8 cellular contexts compared by ENCODE assay signal in genomic region chr2:121736462-121737336, GRCh38. TPM values are rescaled to one million over a fixed set of nuclear protein-coding genes. Genes with fewer than 3 reads are reported as not detected.
A peak's percentile ranks its signal among the peaks of the same experiment; 100 is the strongest.
DNase-seq lines count a peak whose midpoint lies in the region; ATAC-seq and TF ChIP-seq lines count a peak whose summit lies in the region.

Gene NIFK, minus strand, starts transcription at chr2:121736875. Its CDS starts 25 bp downstream, at chr2:121736850.

- H4K20me1 ChIP-seq in BLaER1 treated with 17β-estradiol and CSF1 and Interleukin-3, amounts not matched to agents 10 nM and 100 nM: peaks cover 6 to 48% (median 44%) of the 10 kb centered on the region in 11 experiments; a peak in 20 of 22 replicates

- ATAC-seq in GM19351 (IDR thresholded peaks at IDR 0.05; ENCODE audit: unreplicated experiment): peak; percentile 92
- peak; percentile 92 for ATAC-seq in HG03520 (IDR thresholded peaks at IDR 0.05; ENCODE audit: unreplicated experiment)

- H3K9me3 ChIP-seq in BLaER1 treated with 17β-estradiol and CSF1 and Interleukin-3, amounts not matched to agents 10 nM and 100 nM (replicated peaks in 1 of 11): no peaks in the 10 kb centered on the region
- no peaks in the 10 kb centered on the region for H3K9me3 ChIP-seq in colonic mucosa

- no peaks in the 10 kb centered on the region; a peak in 1 of 22 replicates for H3K27me3 ChIP-seq in BLaER1 treated with 17β-estradiol and CSF1 and Interleukin-3, amounts not matched to agents 10 nM and 100 nM
- no peaks in the 10 kb centered on the region for H3K27me3 ChIP-seq in colonic mucosa
- H3K27me3 ChIP-seq in layer of hippocampus (ENCODE audit: control insufficient read depth, insufficient read depth, low read length): no peaks in the 10 kb centered on the region

- peak within 1 kb of the TSS; percentile 80 to 96 (median 91) for H3K27ac ChIP-seq in BLaER1 treated with 17β-estradiol and CSF1 and Interleukin-3, amounts not matched to agents 10 nM and 100 nM
- peak within 1 kb of the TSS; percentile 70 for H3K27ac ChIP-seq in colonic mucosa
- H3K27ac ChIP-seq in layer of hippocampus (ENCODE audit: low read depth, low read length): peak within 1 kb of the TSS; percentile 73

- no peaks in the 10 kb centered on the region for H3K9me3 Mint-ChIP-seq in activated CD4-positive, alpha-beta T cell treated with anti-CD3 and anti-CD28 coated beads, Interleukin-2, amount 10 ng/mL, durations not matched to agents 24 days and 14 days

- H3K9ac ChIP-seq in BLaER1 treated with 17β-estradiol and CSF1 and Interleukin-3, amounts not matched to agents 10 nM and 100 nM: peak within 1 kb of the TSS; percentile 84 to 98 (median 95)
- H3K9ac ChIP-seq in colonic mucosa (ENCODE audit: low read depth in 2 of 2, low read length in 2 of 2): peak within 1 kb of the TSS; percentile 91 to 97

- peaks cover 27 to 49% (median 33%) of the 10 kb centered on the region in 10 experiments for H3K4me1 ChIP-seq in BLaER1 treated with 17β-estradiol and CSF1 and Interleukin-3, amounts not matched to agents 10 nM and 100 nM
- H3K4me1 ChIP-seq in colonic mucosa: no peaks in the 10 kb centered on the region

- H3K36me3 Mint-ChIP-seq in activated CD4-positive, alpha-beta T cell treated with anti-CD3 and anti-CD28 coated beads, Interleukin-2, amount 10 ng/mL, durations not matched to agents 24 days and 14 days (ENCODE audit: low read depth): peaks cover 27% of the 10 kb centered on the region

- peak within 1 kb of the TSS; percentile 90 for H3K4me3 Mint-ChIP-seq in activated CD4-positive, alpha-beta T cell treated with anti-CD3 and anti-CD28 coated beads, Interleukin-2, amount 10 ng/mL, durations not matched to agents 24 days and 14 days

- peak within 1 kb of the TSS; percentile 75 to 91 (median 82) for H3K4me2 ChIP-seq in BLaER1 treated with 17β-estradiol and CSF1 and Interleukin-3, amounts not matched to agents 10 nM and 100 nM

- H3K4me1 Mint-ChIP-seq in activated CD4-positive, alpha-beta T cell treated with anti-CD3 and anti-CD28 coated beads, Interleukin-2, amount 10 ng/mL, durations not matched to agents 24 days and 14 days: peaks cover 23% of the 10 kb centered on the region

- peak within 1 kb of the TSS; percentile 93 for H3K27ac Mint-ChIP-seq in activated CD4-positive, alpha-beta T cell treated with anti-CD3 and anti-CD28 coated beads, Interleukin-2, amount 10 ng/mL, durations not matched to agents 24 days and 14 days

- peak within 1 kb of the TSS; percentile 86 to 100 (median 99) for H3K4me3 ChIP-seq in BLaER1 treated with 17β-estradiol and CSF1 and Interleukin-3, amounts not matched to agents 10 nM and 100 nM
- peak within 1 kb of the TSS; percentile 74 for H3K4me3 ChIP-seq in colonic mucosa

- no peak for TF ChIP-seq CTCF in colonic mucosa (IDR thresholded peaks at IDR 0.05)

- intact Hi-C loops in activated CD4-positive, alpha-beta T cell treated with anti-CD3 and anti-CD28 coated beads, Interleukin-2, amount 10 ng/mL, durations not matched to agents 24 days and 14 days (cut with micrococcal nuclease): loop anchor here (1.0 kb wide), 4 partner anchors 19 to 206 kb away; partner anchors contain the start of genes CLASP1, RNU4ATAC and TSN
- intact Hi-C loops in colonic mucosa (cut with DNase I): loop anchor here (5.0 kb wide), 1 partner anchor 204 kb away; the partner anchor contains the start of gene RNU4ATAC

- DNase-seq in NCI-H526 treated with DMSO at 0.1 percent for 48 hours (lab: John Stamatoyannopoulos, UW): peak; percentile 91
- peak; percentile 100 for DNase-seq in activated CD4-positive, alpha-beta T cell treated with anti-CD3 and anti-CD28 coated beads, Interleukin-2, amount 10 ng/mL, durations not matched to agents 24 days and 14 days
- peak; percentile 100 for DNase-seq in colonic mucosa
- peak; percentile 100 for DNase-seq in stimulated activated CD4-positive, alpha-beta T cell treated with anti-CD3 and anti-CD28 coated beads, Interleukin-1b, Interleukin-23, amount 100 ng/mL, for 24 hours (ENCODE audit: low read depth in 4 of 4, low spot score in 1 of 4)

- peaks cover 34 to 39% (median 38%) of the 10 kb centered on the region in 11 experiments for H3K36me3 ChIP-seq in BLaER1 treated with 17β-estradiol and CSF1 and Interleukin-3, amounts not matched to agents 10 nM and 100 nM
- no peaks in the 10 kb centered on the region for H3K36me3 ChIP-seq in colonic mucosa

- no peaks in the 10 kb centered on the region for H3K27me3 Mint-ChIP-seq in activated CD4-positive, alpha-beta T cell treated with anti-CD3 and anti-CD28 coated beads, Interleukin-2, amount 10 ng/mL, durations not matched to agents 24 days and 14 days

RNA-seq across cellular contexts. Expression of gene NIFK, which starts in this region (rescaled TPM):
- 164 and 177 TPM in 2 replicates for total RNA-seq in activated CD4-positive, alpha-beta T cell treated with anti-CD3 and anti-CD28 coated beads, Interleukin-2, amount 10 ng/mL, durations not matched to agents 24 days and 14 days
- 10 to 100 TPM; 32.9 to 57.7 TPM for total RNA-seq in colonic mucosa

Comparison
In these comparisons a context has a peak if more than half of its experiments do, and no peak if none do; other contexts are left out.
1. Peak in every context shown above with its lines: DNase-seq, ATAC-seq, H3K4me3 ChIP-seq and H3K27ac ChIP-seq.